13 cellular contexts compared by ENCODE assay signal in the genomic region with DNA sequence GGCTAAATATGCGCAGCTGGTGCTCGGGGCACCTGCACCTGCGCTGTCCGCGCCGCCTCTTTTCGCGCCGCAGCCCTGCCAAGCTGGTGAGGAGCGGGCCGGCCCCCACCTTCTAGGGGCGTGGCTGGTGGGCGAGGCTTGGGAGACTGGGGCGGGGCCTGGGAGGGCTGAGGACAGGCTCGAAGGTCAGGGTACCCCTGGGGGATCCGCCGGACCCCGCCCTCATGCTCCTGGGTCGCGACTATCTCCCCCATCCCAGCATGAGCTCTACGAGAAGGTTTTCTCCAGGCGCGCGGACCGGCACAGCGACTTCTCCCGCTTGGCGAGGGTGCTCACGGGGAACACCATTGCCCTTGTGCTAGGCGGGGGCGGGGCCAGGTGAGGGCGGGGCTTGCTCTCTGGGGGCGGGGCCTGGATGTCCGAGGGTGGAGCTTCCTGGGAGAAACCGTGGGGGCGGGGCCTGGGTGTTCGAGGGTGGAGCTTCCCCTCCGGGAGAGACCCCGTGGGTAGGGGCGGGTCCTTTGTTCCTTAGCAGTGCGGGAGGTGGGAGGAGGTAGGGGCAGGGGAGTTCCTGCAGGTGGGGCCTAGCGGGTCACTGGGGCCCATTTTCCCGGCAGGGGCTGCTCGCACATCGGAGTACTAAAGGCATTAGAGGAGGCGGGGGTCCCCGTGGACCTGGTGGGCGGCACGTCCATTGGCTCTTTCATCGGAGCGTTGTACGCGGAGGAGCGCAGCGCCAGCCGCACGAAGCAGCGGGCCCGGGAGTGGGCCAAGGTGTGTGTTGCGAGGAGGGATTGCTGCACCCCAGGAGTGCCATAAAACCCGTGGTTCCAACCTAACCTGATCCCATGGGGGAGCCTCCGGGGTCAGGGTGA. TPM values are rescaled to one million over a fixed set of nuclear protein-coding genes. Genes with fewer than 3 reads are reported as not detected.
A peak's percentile ranks its signal among the peaks of the same experiment; 100 is the strongest.
DNase-seq lines count a peak whose midpoint lies in the region; ATAC-seq, FAIRE-seq and TF ChIP-seq lines count a peak whose summit lies in the region.
"Had no signal": no experiment of that assay in that cellular context is flagged by ENCODE, and none has a peak within 500 bp of the region (broad histone marks: within the 10 kb centered on the region; RNA-seq: fewer than 3 reads in every experiment).

No MANE protein-coding gene starts in this region.

- POLR2A ChIA-PET in HepG2 (lab: Yijun Ruan, JAX), result no interaction called here

- H3K4me3 Mint-ChIP-seq in activated CD4-positive, alpha-beta T cell treated with anti-CD3 and anti-CD28 coated beads, Interleukin-2, amount 10 ng/mL, durations not matched to agents 24 days and 14 days, result no peak overlapping the region

- TF ChIP-seq POLR2A in right lobe of liver (IDR thresholded peaks at IDR 0.05) (no peak), HepG2 (IDR thresholded peaks at IDR 0.05; ENCODE audit: insufficient read depth in 1 of 2, low read depth in 2 of 2, low read length in 2 of 2) (no peak)

- in situ Hi-C loops in HepG2 (cut with HindIII; ENCODE audit: extremely low pct_ligation_motif_present, low pct_unique_long_range_greater_than_20kb), result no loop called here

- no peaks in the 10 kb centered on the region for H3K27me3 Mint-ChIP-seq in activated CD4-positive, alpha-beta T cell treated with anti-CD3 and anti-CD28 coated beads, Interleukin-2, amount 10 ng/mL, durations not matched to agents 24 days and 14 days

- no peaks in the 10 kb centered on the region for H3K9me3 Mint-ChIP-seq in activated CD4-positive, alpha-beta T cell treated with anti-CD3 and anti-CD28 coated beads, Interleukin-2, amount 10 ng/mL, durations not matched to agents 24 days and 14 days

- peaks cover 45% of the 10 kb centered on the region for H3K36me3 Mint-ChIP-seq in activated CD4-positive, alpha-beta T cell treated with anti-CD3 and anti-CD28 coated beads, Interleukin-2, amount 10 ng/mL, durations not matched to agents 24 days and 14 days (ENCODE audit: low read depth)

- TF ChIP-seq CTCF in right lobe of liver (IDR thresholded peaks at IDR 0.05) (no peak), HepG2 (CRISPR knock-in tag; IDR thresholded peaks at IDR 0.05) (no peak), upper lobe of right lung (IDR thresholded peaks at IDR 0.05) (no peak)

- H4K20me1 ChIP-seq in HepG2 (ENCODE audit: insufficient read depth, low read length), result no peaks in the 10 kb centered on the region

- CTCF ChIA-PET in HepG2 (lab: Yijun Ruan, JAX; ENCODE audit: low intra/inter-chr PET ratio, low total read pairs), result no interaction called here

- intact Hi-C loops in right lobe of liver (cut with DNase I), result no loop called here
- intact Hi-C loops in HepG2 (cut with micrococcal nuclease; ENCODE audit: unreplicated experiment), result no loop called here
- intact Hi-C loops in activated CD4-positive, alpha-beta T cell treated with anti-CD3 and anti-CD28 coated beads, Interleukin-2, amount 10 ng/mL, durations not matched to agents 24 days and 14 days (cut with micrococcal nuclease), result no loop called here
- intact Hi-C loops in upper lobe of right lung (cut with DNase I), result no loop called here

- no peak overlapping the region for H3K9ac ChIP-seq in HepG2 (ENCODE audit: insufficient read depth, low read depth, low read length)

- no peak for FAIRE-seq in HepG2 (lab: Jason Lieb, UNC)

- ATAC-seq in right lobe of liver (no peak), HepG2 (no peak), upper lobe of right lung (peak; percentile 21), HG03025 (IDR thresholded peaks at IDR 0.05; ENCODE audit: low FRiP score, unreplicated experiment) (no peak), GM18511 (IDR thresholded peaks at IDR 0.05; ENCODE audit: unreplicated experiment) (no peak), HG03097 (IDR thresholded peaks at IDR 0.05; ENCODE audit: low FRiP score, unreplicated experiment) (no peak)

- H3K27ac Mint-ChIP-seq in activated CD4-positive, alpha-beta T cell treated with anti-CD3 and anti-CD28 coated beads, Interleukin-2, amount 10 ng/mL, durations not matched to agents 24 days and 14 days, result no peak overlapping the region

- no TSS peak for BruUV-seq in HepG2 (replicated peaks; lab: Mats Ljungman, UMichigan)

- peaks cover 3% of the 10 kb centered on the region for H3K4me1 Mint-ChIP-seq in activated CD4-positive, alpha-beta T cell treated with anti-CD3 and anti-CD28 coated beads, Interleukin-2, amount 10 ng/mL, durations not matched to agents 24 days and 14 days

- H3K9me3 ChIP-seq in right lobe of liver (no peaks in the 10 kb centered on the region), HepG2 (ENCODE audit: low read length) (no peaks in the 10 kb centered on the region), iPS-18c (ENCODE audit: control insufficient read depth, insufficient read depth, low read length) (no peaks in the 10 kb centered on the region), upper lobe of right lung (no peaks in the 10 kb centered on the region)

- H2AFZ ChIP-seq in HepG2 (ENCODE audit: low read length), result no peak overlapping the region

- H3K27ac ChIP-seq in right lobe of liver, result no peak overlapping the region
- H3K27ac ChIP-seq in HepG2 (ENCODE audit: extremely low read length, insufficient read depth, low read length), result no peak overlapping the region
- H3K27ac ChIP-seq in upper lobe of right lung, result no peak overlapping the region
- H3K27ac ChIP-seq: C4-2B had no signal

- H3K27me3 ChIP-seq in right lobe of liver (no peaks in the 10 kb centered on the region), HepG2 (ENCODE audit: control insufficient read depth in 1 of 2, insufficient read depth in 2 of 2, low read length in 2 of 2) (no peaks in the 10 kb centered on the region), upper lobe of right lung (no peaks in the 10 kb centered on the region)

- no peak overlapping the region for H3K4me3 ChIP-seq in right lobe of liver
- no peak overlapping the region for H3K4me3 ChIP-seq in HepG2 (replicated peaks in 1 of 3; ENCODE audit: insufficient read depth in 1 of 3, low read depth in 2 of 3, low read length in 3 of 3)
- H3K4me3 ChIP-seq in iPS-18c (ENCODE audit: insufficient read depth, low read depth, low read length), result peak overlapping the region; percentile 62
- H3K4me3 ChIP-seq in upper lobe of right lung, result no peak overlapping the region

- 81% methylated on average over 22 of the region's 62 CpGs for WGBS in right lobe of liver (ENCODE audit: insufficient coverage, low coverage, low lambda C conversion rate, missing lambda C conversion rate)
- WGBS in HepG2 (ENCODE audit: low lambda C conversion rate), result 86% methylated on average over 35 of the region's 62 CpGs

- H3K79me2 ChIP-seq in HepG2 (ENCODE audit: insufficient read depth, low read length), result no peaks in the 10 kb centered on the region

- TF ChIP-seq EP300 in HepG2 (IDR thresholded peaks at IDR 0.05; ENCODE audit: low read depth in 2 of 2, low read length in 2 of 2) (no peak), HepG2 (CRISPR knock-in tag; IDR thresholded peaks at IDR 0.05; ENCODE audit: borderline replicate concordance) (no peak)

- peaks cover 0 to 42% (median 10%) of the 10 kb centered on the region in 4 donors for H3K36me3 ChIP-seq in right lobe of liver
- peaks cover 1 to 4% of the 10 kb centered on the region in 2 experiments; a peak in 3 of 5 replicates for H3K36me3 ChIP-seq in HepG2 (replicated peaks in 1 of 2; ENCODE audit: control insufficient read depth in 1 of 2, insufficient read depth in 2 of 2, low read length in 2 of 2)
- peaks cover 84% of the 10 kb centered on the region for H3K36me3 ChIP-seq in upper lobe of right lung

- no peak overlapping the region for H3K4me2 ChIP-seq in HepG2 (ENCODE audit: low read depth, low read length)

- no peaks in the 10 kb centered on the region for H3K4me1 ChIP-seq in right lobe of liver
- H3K4me1 ChIP-seq in HepG2 (ENCODE audit: insufficient read depth, low read length), result no peaks in the 10 kb centered on the region
- no peaks in the 10 kb centered on the region for H3K4me1 ChIP-seq in upper lobe of right lung

- DNase-seq in right lobe of liver (peak in 2 of 3 donors; percentile 54 to 56), HepG2 (ENCODE audit: low spot score) (no peak), upper lobe of right lung (peak; percentile 74)
- peak; percentile 66 for DNase-seq in activated CD4-positive, alpha-beta T cell treated with anti-CD3 and anti-CD28 coated beads, Interleukin-2, amount 10 ng/mL, durations not matched to agents 24 days and 14 days
- DNase-seq: effector memory CD4-positive, alpha-beta T cell; IMR-90; NCI-H2029 treated with DMSO at 0.1 percent for 48 hours had no signal

- no peak for TF ChIP-seq RAD21 in HepG2 (CRISPR knock-in tag; IDR thresholded peaks at IDR 0.05)

RNA-seq across cellular contexts. Expression of a gene that starts 19.7 kb away (rescaled TPM):
- total RNA-seq in right lobe of liver, result 10 to 100 TPM; 38.7 to 61.8 (median 46.5) TPM
- total RNA-seq in HepG2 (2016; rRNA removed; fragmentation: Illumina TruSeq; extraction: Trizol), result 11.1 and 28.2 TPM in 2 replicates
- total RNA-seq in HepG2 (2016; cell fraction: cytosol; rRNA removed; fragmentation: Illumina TruSeq; extraction: Trizol; ENCODE audit: low read depth), result 6.7 and 9.9 TPM in 2 replicates
- 7.3 and 24.9 TPM in 2 replicates for total RNA-seq in HepG2 (2016; cell fraction: insoluble cytoplasmic fraction; rRNA removed; fragmentation: Illumina TruSeq; extraction: Trizol)
- 9.5 and 10.2 TPM in 2 replicates for total RNA-seq in HepG2 (2016; cell fraction: membrane; rRNA removed; fragmentation: Illumina TruSeq; extraction: Trizol)
- total RNA-seq in HepG2 (2016; cell fraction: nucleus; rRNA removed; fragmentation: Illumina TruSeq; extraction: Trizol), result 39.4 and 51.4 TPM in 2 replicates
- polyA plus RNA-seq in HepG2 (2011; rRNA removed), result 24.9 and 28.4 TPM in 2 replicates
- 8.4 and 14.6 TPM in 2 replicates for polyA plus RNA-seq in HepG2 (2011; cell fraction: cytosol; rRNA removed)
- polyA plus RNA-seq in HepG2 (2011; cell fraction: nucleus; rRNA removed), result 192 and 272 TPM in 2 replicates
- 22.0 and 47.4 TPM in 2 replicates for polyA plus RNA-seq in HepG2 (2012)
- 4.0 and 4.8 TPM in 2 replicates for polyA plus RNA-seq in HepG2 (2016; cell fraction: cytosol; fragmentation: Illumina TruSeq; extraction: Trizol; ENCODE audit: low read depth)
- 9.1 and 14.0 TPM in 2 replicates for polyA plus RNA-seq in HepG2 (2016; cell fraction: insoluble cytoplasmic fraction; fragmentation: Illumina TruSeq; extraction: Trizol; ENCODE audit: low read depth)
- 4.9 and 7.2 TPM in 2 replicates for polyA plus RNA-seq in HepG2 (2016; cell fraction: membrane; fragmentation: Illumina TruSeq; extraction: Trizol; ENCODE audit: low read depth)
- 115 and 120 TPM in 2 replicates for polyA plus RNA-seq in HepG2 (2016; cell fraction: nucleus; fragmentation: Illumina TruSeq; extraction: Trizol; ENCODE audit: insufficient read depth, low read depth)
- 20.0 and 49.5 TPM in 2 replicates for polyA minus RNA-seq in HepG2 (2011; rRNA and poly(A)+ RNA removed; ENCODE audit: low replicate concordance)
- 21.5 and 23.2 TPM in 2 replicates for polyA minus RNA-seq in HepG2 (2011; cell fraction: cytosol; rRNA and poly(A)+ RNA removed)
- 37.4 and 52.5 TPM in 2 replicates for polyA minus RNA-seq in HepG2 (2011; cell fraction: nucleus; rRNA and poly(A)+ RNA removed)
- total RNA-seq in activated CD4-positive, alpha-beta T cell treated with anti-CD3 and anti-CD28 coated beads, Interleukin-2, amount 10 ng/mL, durations not matched to agents 24 days and 14 days, result 122 and 125 TPM in 2 replicates
- total RNA-seq in upper lobe of right lung, result 190 TPM

RNA-seq across cellular contexts. Expression of a gene that starts 32.8 kb away (rescaled TPM):
- 10 to 100 TPM in 5 of 6 experiments, 1 to 10 TPM in 1; 9.8 to 25.2 (median 17.7) TPM for total RNA-seq in right lobe of liver
- 1.9 and 3.4 TPM in 2 replicates for total RNA-seq in HepG2 (2016; rRNA removed; fragmentation: Illumina TruSeq; extraction: Trizol)
- 3.4 and 4.1 TPM in 2 replicates for total RNA-seq in HepG2 (2016; cell fraction: cytosol; rRNA removed; fragmentation: Illumina TruSeq; extraction: Trizol; ENCODE audit: low read depth)
- total RNA-seq in HepG2 (2016; cell fraction: insoluble cytoplasmic fraction; rRNA removed; fragmentation: Illumina TruSeq; extraction: Trizol), result 1.8 and 4.3 TPM in 2 replicates
- 2.4 and 3.4 TPM in 2 replicates for total RNA-seq in HepG2 (2016; cell fraction: membrane; rRNA removed; fragmentation: Illumina TruSeq; extraction: Trizol)
- total RNA-seq in HepG2 (2016; cell fraction: nucleus; rRNA removed; fragmentation: Illumina TruSeq; extraction: Trizol), result 3.8 and 4.3 TPM in 2 replicates
- polyA plus RNA-seq in HepG2 (2011; rRNA removed), result 11.6 and 15.7 TPM in 2 replicates
- 6.4 and 7.4 TPM in 2 replicates for polyA plus RNA-seq in HepG2 (2011; cell fraction: cytosol; rRNA removed)
- polyA plus RNA-seq in HepG2 (2011; cell fraction: nucleus; rRNA removed), result 29.1 and 39.0 TPM in 2 replicates
- polyA plus RNA-seq in HepG2 (2012), result 3.4 and 4.8 TPM in 2 replicates
- 2.3 and 3.2 TPM in 2 replicates for polyA plus RNA-seq in HepG2 (2016; cell fraction: cytosol; fragmentation: Illumina TruSeq; extraction: Trizol; ENCODE audit: low read depth)
- polyA plus RNA-seq in HepG2 (2016; cell fraction: insoluble cytoplasmic fraction; fragmentation: Illumina TruSeq; extraction: Trizol; ENCODE audit: low read depth), result 2.9 and 3.5 TPM in 2 replicates
- 3.3 and 3.4 TPM in 2 replicates for polyA plus RNA-seq in HepG2 (2016; cell fraction: membrane; fragmentation: Illumina TruSeq; extraction: Trizol; ENCODE audit: low read depth)
- polyA plus RNA-seq in HepG2 (2016; cell fraction: nucleus; fragmentation: Illumina TruSeq; extraction: Trizol; ENCODE audit: insufficient read depth, low read depth), result 16.6 and 21.1 TPM in 2 replicates
- 19.2 and 110 TPM in 2 replicates for polyA minus RNA-seq in HepG2 (2011; rRNA and poly(A)+ RNA removed; ENCODE audit: low replicate concordance)
- 2.4 and 4.4 TPM in 2 replicates for polyA minus RNA-seq in HepG2 (2011; cell fraction: cytosol; rRNA and poly(A)+ RNA removed)
- polyA minus RNA-seq in HepG2 (2011; cell fraction: nucleus; rRNA and poly(A)+ RNA removed), result 4.8 and 5.9 TPM in 2 replicates
- 13.3 and 13.7 TPM in 2 replicates for total RNA-seq in activated CD4-positive, alpha-beta T cell treated with anti-CD3 and anti-CD28 coated beads, Interleukin-2, amount 10 ng/mL, durations not matched to agents 24 days and 14 days
- 55.0 TPM for total RNA-seq in upper lobe of right lung

RNA-seq across cellular contexts. Expression of a gene that starts 39.3 kb away (rescaled TPM):
- total RNA-seq in right lobe of liver (10 to 100 TPM; 15.3 to 35.1 (median 24.8) TPM), HepG2 (2016; rRNA removed; fragmentation: Illumina TruSeq; extraction: Trizol) (6.4 and 9.1 TPM in 2 replicates), upper lobe of right lung (56.9 TPM)
- 29.8 and 30.7 TPM in 2 replicates for total RNA-seq in HepG2 (2016; cell fraction: cytosol; rRNA removed; fragmentation: Illumina TruSeq; extraction: Trizol; ENCODE audit: low read depth)
- 7.4 and 8.8 TPM in 2 replicates for total RNA-seq in HepG2 (2016; cell fraction: insoluble cytoplasmic fraction; rRNA removed; fragmentation: Illumina TruSeq; extraction: Trizol)
- total RNA-seq in HepG2 (2016; cell fraction: membrane; rRNA removed; fragmentation: Illumina TruSeq; extraction: Trizol), result 40.6 and 43.0 TPM in 2 replicates
- 4.2 and 4.8 TPM in 2 replicates for total RNA-seq in HepG2 (2016; cell fraction: nucleus; rRNA removed; fragmentation: Illumina TruSeq; extraction: Trizol)
- polyA plus RNA-seq in HepG2 (2011; rRNA removed), result 36.3 and 37.0 TPM in 2 replicates
- 27.2 and 34.8 TPM in 2 replicates for polyA plus RNA-seq in HepG2 (2011; cell fraction: cytosol; rRNA removed)
- 16.8 and 18.8 TPM in 2 replicates for polyA plus RNA-seq in HepG2 (2011; cell fraction: nucleus; rRNA removed)
- 18.3 and 24.5 TPM in 2 replicates for polyA plus RNA-seq in HepG2 (2012)
- polyA plus RNA-seq in HepG2 (2016; cell fraction: cytosol; fragmentation: Illumina TruSeq; extraction: Trizol; ENCODE audit: low read depth), result 89.1 and 102 TPM in 2 replicates
- polyA plus RNA-seq in HepG2 (2016; cell fraction: insoluble cytoplasmic fraction; fragmentation: Illumina TruSeq; extraction: Trizol; ENCODE audit: low read depth), result 21.6 and 26.7 TPM in 2 replicates
- polyA plus RNA-seq in HepG2 (2016; cell fraction: membrane; fragmentation: Illumina TruSeq; extraction: Trizol; ENCODE audit: low read depth), result 106 and 124 TPM in 2 replicates
- 18.5 and 20.8 TPM in 2 replicates for polyA plus RNA-seq in HepG2 (2016; cell fraction: nucleus; fragmentation: Illumina TruSeq; extraction: Trizol; ENCODE audit: insufficient read depth, low read depth)
- 17.5 and 24.9 TPM in 2 replicates for polyA minus RNA-seq in HepG2 (2011; rRNA and poly(A)+ RNA removed; ENCODE audit: low replicate concordance)
- 11.3 and 15.3 TPM in 2 replicates for polyA minus RNA-seq in HepG2 (2011; cell fraction: cytosol; rRNA and poly(A)+ RNA removed)
- polyA minus RNA-seq in HepG2 (2011; cell fraction: nucleus; rRNA and poly(A)+ RNA removed), result 2.2 and 3.4 TPM in 2 replicates
- 5.1 and 5.7 TPM in 2 replicates for total RNA-seq in activated CD4-positive, alpha-beta T cell treated with anti-CD3 and anti-CD28 coated beads, Interleukin-2, amount 10 ng/mL, durations not matched to agents 24 days and 14 days

RNA-seq across cellular contexts. Expression of a gene that starts 40.4 kb away (rescaled TPM):
- total RNA-seq in right lobe of liver (10 to 100 TPM; 21.8 to 31.9 (median 23.4) TPM), HepG2 (2016; rRNA removed; fragmentation: Illumina TruSeq; extraction: Trizol) (9.1 and 11.8 TPM in 2 replicates), upper lobe of right lung (29.1 TPM)
- total RNA-seq in HepG2 (2016; cell fraction: cytosol; rRNA removed; fragmentation: Illumina TruSeq; extraction: Trizol; ENCODE audit: low read depth), result 2.1 and 2.5 TPM in 2 replicates
- 6.3 and 11.9 TPM in 2 replicates for total RNA-seq in HepG2 (2016; cell fraction: insoluble cytoplasmic fraction; rRNA removed; fragmentation: Illumina TruSeq; extraction: Trizol)
- total RNA-seq in HepG2 (2016; cell fraction: membrane; rRNA removed; fragmentation: Illumina TruSeq; extraction: Trizol), result 6.0 and 6.1 TPM in 2 replicates
- 12.6 and 13.4 TPM in 2 replicates for total RNA-seq in HepG2 (2016; cell fraction: nucleus; rRNA removed; fragmentation: Illumina TruSeq; extraction: Trizol)
- polyA plus RNA-seq in HepG2 (2011; rRNA removed), result 10.8 and 16.8 TPM in 2 replicates
- polyA plus RNA-seq in HepG2 (2011; cell fraction: cytosol; rRNA removed), result 5.6 and 8.1 TPM in 2 replicates
- 94.1 and 111 TPM in 2 replicates for polyA plus RNA-seq in HepG2 (2011; cell fraction: nucleus; rRNA removed)
- 24.4 and 27.0 TPM in 2 replicates for polyA plus RNA-seq in HepG2 (2012)
- polyA plus RNA-seq in HepG2 (2016; cell fraction: cytosol; fragmentation: Illumina TruSeq; extraction: Trizol; ENCODE audit: low read depth), result 2.3 and 2.5 TPM in 2 replicates
- polyA plus RNA-seq in HepG2 (2016; cell fraction: insoluble cytoplasmic fraction; fragmentation: Illumina TruSeq; extraction: Trizol; ENCODE audit: low read depth), result 17.0 and 22.2 TPM in 2 replicates
- polyA plus RNA-seq in HepG2 (2016; cell fraction: membrane; fragmentation: Illumina TruSeq; extraction: Trizol; ENCODE audit: low read depth), result 4.4 and 5.3 TPM in 2 replicates
- polyA plus RNA-seq in HepG2 (2016; cell fraction: nucleus; fragmentation: Illumina TruSeq; extraction: Trizol; ENCODE audit: insufficient read depth, low read depth), result 67.8 and 74.7 TPM in 2 replicates
- polyA minus RNA-seq in HepG2 (2011; rRNA and poly(A)+ RNA removed; ENCODE audit: low replicate concordance), result 1.6 and 20.5 TPM in 2 replicates
- polyA minus RNA-seq in HepG2 (2011; cell fraction: cytosol; rRNA and poly(A)+ RNA removed), result 9.5 and 9.8 TPM in 2 replicates
- 12.9 and 13.7 TPM in 2 replicates for polyA minus RNA-seq in HepG2 (2011; cell fraction: nucleus; rRNA and poly(A)+ RNA removed)
- total RNA-seq in activated CD4-positive, alpha-beta T cell treated with anti-CD3 and anti-CD28 coated beads, Interleukin-2, amount 10 ng/mL, durations not matched to agents 24 days and 14 days, result 0.09 and 0.69 TPM in 2 replicates
- total RNA-seq: IMR-90, RPMI7951 had no signal
- polyA plus RNA-seq: IMR-90 had no signal
